In the genomic region with DNA sequence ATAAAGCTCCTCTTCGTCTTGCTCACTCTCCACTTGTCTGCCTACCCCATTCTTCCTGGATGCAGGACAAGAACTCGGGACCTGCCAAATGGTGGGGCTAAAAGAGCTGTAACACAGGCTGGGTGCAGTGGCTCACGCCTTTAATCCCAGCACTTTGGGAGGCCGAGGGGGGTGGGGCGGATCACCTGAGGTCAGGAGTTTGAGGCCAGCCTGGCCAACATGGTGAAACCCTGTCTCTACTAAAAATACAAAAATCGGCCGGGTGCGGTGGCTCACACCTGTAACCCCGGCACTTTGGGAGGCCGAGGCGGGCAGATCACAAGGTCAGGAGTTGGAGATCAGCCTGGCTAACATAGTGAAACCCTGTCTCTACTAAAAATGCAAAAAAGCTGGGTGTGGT, we compare ENCODE assay signal across 1 cellular context.
A peak's percentile ranks its signal among the peaks of the same experiment; 100 is the strongest.
TF ChIP-seq lines count a peak whose summit lies in the region.

No MANE protein-coding gene starts in this region.

TF ChIP-seq in HEK293, 187 proteins besides CTCF, POLR2A, EP300 and RAD21:
- TF ChIP-seq KLF1 (tag by site-specific recombination; IDR thresholded peaks at IDR 0.05): 0 out of 2 replicates have a peak, but pooled peaks have one; percentile 14
